Comparison of ENCODE assay signal across 1 cellular context in genomic region chr9:94824913-94825619, GRCh38.
TF ChIP-seq lines count a peak whose summit lies in the region.

No MANE protein-coding gene starts in this region.

TF ChIP-seq in HEK293, 187 proteins besides CTCF, POLR2A, EP300 and RAD21 (continued from another document):
- TF ChIP-seq ZNF48 (tag by site-specific recombination; IDR thresholded peaks at IDR 0.05) (no peak), ZNF341 (tag by site-specific recombination; IDR thresholded peaks at IDR 0.05; ENCODE audit: low read depth) (no peak), ZNF423 (tag by site-specific recombination; IDR thresholded peaks at IDR 0.05) (no peak), ZNF138 (tag by site-specific recombination; IDR thresholded peaks at IDR 0.05; ENCODE audit: borderline replicate concordance) (no peak), MZF1 (tag by site-specific recombination; IDR thresholded peaks at IDR 0.05; ENCODE audit: borderline replicate concordance) (no peak)
